1 cellular context compared by ENCODE assay signal in the genomic region with DNA sequence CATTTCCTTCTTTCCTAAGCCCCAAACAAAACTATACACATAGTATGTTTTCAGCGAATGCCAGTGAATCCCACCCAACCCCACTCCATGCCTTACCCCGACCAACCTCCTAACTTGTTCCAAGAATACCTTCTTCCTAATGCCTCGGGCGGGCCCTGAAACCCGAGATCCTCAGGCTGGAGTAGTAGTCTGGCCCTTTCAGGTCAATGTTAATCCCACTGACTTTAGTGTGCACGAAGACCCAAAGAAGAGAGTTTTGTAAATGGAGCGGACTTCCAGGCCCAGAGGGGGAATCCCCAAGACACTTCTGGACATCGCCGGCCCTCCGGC.
TF ChIP-seq lines count a peak whose summit lies in the region.

No MANE protein-coding gene starts in this region.

TF ChIP-seq in endothelial cell of umbilical vein, 7 proteins besides CTCF, POLR2A, EP300 and RAD21:
- TF ChIP-seq GATA2 (IDR thresholded peaks at IDR 0.05; ENCODE audit: insufficient read depth, insufficient read length, low read depth, low read length) (no peak), FOS (IDR thresholded peaks at IDR 0.05; ENCODE audit: borderline replicate concordance, insufficient read depth, low read length) (no peak), MYC (IDR thresholded peaks at IDR 0.05; ENCODE audit: low read depth, low read length) (no peak), POLR2AphosphoS5 (IDR thresholded peaks at IDR 0.05; ENCODE audit: insufficient read depth, low read depth, low read length) (no peak), JUN (IDR thresholded peaks at IDR 0.05; ENCODE audit: borderline replicate concordance, insufficient read depth, insufficient read length, low read depth) (no peak), EZH2 (IDR thresholded peaks at IDR 0.05; ENCODE audit: borderline replicate concordance, low read depth, low read length, severe bottlenecking) (no peak)
- TF ChIP-seq, protein P1, sequence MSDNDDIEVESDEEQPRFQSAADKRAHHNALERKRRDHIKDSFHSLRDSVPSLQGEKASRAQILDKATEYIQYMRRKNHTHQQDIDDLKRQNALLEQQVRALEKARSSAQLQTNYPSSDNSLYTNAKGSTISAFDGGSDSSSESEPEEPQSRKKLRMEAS (IDR thresholded peaks at IDR 0.05; ENCODE audit: insufficient read depth, insufficient read length) = no peak
